18 cellular contexts compared by ENCODE assay signal in the genomic region with DNA sequence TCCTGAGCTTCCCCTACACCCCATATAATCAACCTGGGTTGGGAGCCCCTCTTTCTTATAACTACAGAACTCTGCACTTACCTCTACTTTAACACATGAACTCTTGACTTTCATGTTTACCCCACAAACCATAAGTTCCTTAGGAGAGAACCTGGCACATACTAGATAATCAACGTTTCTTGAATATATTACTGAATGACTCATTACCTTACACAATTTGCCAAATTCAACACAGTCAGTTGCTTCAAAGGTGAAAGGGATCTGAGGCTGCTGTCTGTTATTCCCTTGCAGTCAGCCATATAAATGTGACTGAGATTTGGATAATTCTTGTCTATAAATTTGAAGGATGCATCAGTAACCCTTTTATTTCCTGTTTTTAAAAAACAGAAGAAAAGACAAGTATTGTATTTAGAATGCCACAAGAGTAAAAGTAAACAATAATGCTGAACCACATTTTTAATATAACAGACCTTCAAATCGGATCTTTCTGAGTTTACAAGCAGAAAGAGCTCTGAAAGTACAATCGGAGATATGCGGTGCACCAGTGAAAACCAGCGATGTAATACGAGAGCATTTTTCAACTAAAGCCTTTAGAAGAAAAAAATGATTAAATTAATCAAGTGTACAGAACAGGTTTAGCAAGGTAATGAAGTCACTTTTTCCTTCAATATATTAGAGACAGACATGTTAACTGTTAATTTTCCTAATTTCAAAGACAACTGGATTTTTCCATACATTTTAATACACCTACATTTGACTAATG. TPM values are rescaled to one million over a fixed set of nuclear protein-coding genes. Genes with fewer than 3 reads are reported as not detected.
A peak's percentile ranks its signal among the peaks of the same experiment; 100 is the strongest.
DNase-seq lines count a peak whose midpoint lies in the region; ATAC-seq and TF ChIP-seq lines count a peak whose summit lies in the region.
"Had no signal": no experiment of that assay in that cellular context is flagged by ENCODE, and none has a peak within 500 bp of the region (broad histone marks: within the 10 kb centered on the region; RNA-seq: fewer than 3 reads in every experiment).

No MANE protein-coding gene starts in this region.

- H3K4me3 ChIP-seq in fibroblast of mammary gland (ENCODE audit: control insufficient read depth, low read depth, low read length) (no peak overlapping the region), smooth muscle cell (no peak overlapping the region)
- H3K4me3 ChIP-seq: SJSA1, testis had no signal

- TF ChIP-seq CTCF in RWPE1 (conservative IDR thresholded peaks at IDR 0.05; ENCODE audit: low read depth) (no peak), fibroblast of mammary gland (conservative IDR thresholded peaks at IDR 0.05; ENCODE audit: control insufficient read depth, insufficient read depth, low read depth, low read length) (no peak), smooth muscle cell (IDR thresholded peaks at IDR 0.05; ENCODE audit: borderline replicate concordance, insufficient read depth, poor library complexity, severe bottlenecking) (no peak), progenitor cell of endocrine pancreas (IDR thresholded peaks at IDR 0.05; ENCODE audit: unreplicated experiment) (no peak)

- no peaks in the 10 kb centered on the region for H3K9me3 ChIP-seq in smooth muscle cell (replicated peaks; ENCODE audit: low read depth)
- H3K9me3 ChIP-seq: Caco-2, SJSA1, testis had no signal

- no peaks in the 10 kb centered on the region for H3K36me3 Mint-ChIP-seq in progenitor cell of endocrine pancreas (ENCODE audit: insufficient read depth)

- no peaks in the 10 kb centered on the region for H3K27me3 Mint-ChIP-seq in progenitor cell of endocrine pancreas

- DNase-seq in DMS53 (lab: John Stamatoyannopoulos, UW) (peak; percentile 27), DMS53 treated with DMSO at 0.1 percent for 48 hours (lab: John Stamatoyannopoulos, UW; ENCODE audit: unreplicated experiment) (no peak), RWPE1 (ENCODE audit: low spot score) (peak; percentile 52), fibroblast of mammary gland (ENCODE audit: low read depth) (peak; percentile 84), smooth muscle cell (lab: John Stamatoyannopoulos, UW; ENCODE audit: unreplicated experiment) (no peak), progenitor cell of endocrine pancreas (ENCODE audit: low spot score, unreplicated experiment) (no peak), NCI-H524 (lab: John Stamatoyannopoulos, UW) (no peak)
- DNase-seq: 8988T; activated CD4-positive, CD25-positive, alpha-beta regulatory T cell; activated T-cell treated with anti-CD3 and anti-CD28 coated beads, Interleukin-2, amount 50 U/mL, for 1 hour; Caco-2; effector memory CD4-positive, alpha-beta T cell; KG1; NCI-H345; right cardiac atrium; testis had no signal

- no peaks in the 10 kb centered on the region for H3K9me3 Mint-ChIP-seq in progenitor cell of endocrine pancreas (ENCODE audit: low read depth)

- WGBS in smooth muscle cell (ENCODE audit: low lambda C conversion rate): 75% methylated on average over 6 of the region's 6 CpGs

- no peak overlapping the region for H2AFZ ChIP-seq in smooth muscle cell (ENCODE audit: low read depth)

- no peaks in the 10 kb centered on the region for H3K4me1 ChIP-seq in smooth muscle cell (ENCODE audit: low read depth)
- H3K4me1 ChIP-seq: testis had no signal

- ATAC-seq in GM19397 (IDR thresholded peaks at IDR 0.05; ENCODE audit: unreplicated experiment): no peak
- ATAC-seq: right cardiac atrium had no signal

- no peaks in the 10 kb centered on the region for H3K27me3 ChIP-seq in smooth muscle cell (ENCODE audit: low read depth)
- H3K27me3 ChIP-seq: SJSA1, testis had no signal

- no peaks in the 10 kb centered on the region for H4K20me1 ChIP-seq in smooth muscle cell (ENCODE audit: low read depth)

- CTCF ChIA-PET in RWPE1 (lab: Yijun Ruan, JAX): interaction anchor here (0.5 kb wide), 1 partner anchor 178 kb away, joined by 3 read pairs; no protein-coding TSS in a partner anchor

- H3K27ac ChIP-seq in RWPE1 (no peak overlapping the region), smooth muscle cell (ENCODE audit: low read depth) (peak overlapping the region; percentile 63)
- H3K27ac ChIP-seq: SJSA1, testis had no signal

- no peak overlapping the region for H3K4me2 ChIP-seq in smooth muscle cell

- no peak overlapping the region for H3K27ac Mint-ChIP-seq in progenitor cell of endocrine pancreas

- no peaks in the 10 kb centered on the region for H3F3A ChIP-seq in smooth muscle cell (ENCODE audit: low read depth)

- POLR2A ChIA-PET in RWPE1 (lab: Yijun Ruan, JAX; ENCODE audit: low non-redundant PET): no interaction called here

- H3K9ac ChIP-seq in smooth muscle cell (ENCODE audit: low read depth): no peak overlapping the region

- no peak overlapping the region for H3K4me3 Mint-ChIP-seq in progenitor cell of endocrine pancreas (ENCODE audit: low read depth)

- H3K4me1 Mint-ChIP-seq in progenitor cell of endocrine pancreas (ENCODE audit: low read depth): peaks cover 2% of the 10 kb centered on the region

- H3K79me2 ChIP-seq in smooth muscle cell (ENCODE audit: low read depth): no peaks in the 10 kb centered on the region

- H3K36me3 ChIP-seq in smooth muscle cell (ENCODE audit: low read depth): no peaks in the 10 kb centered on the region
- H3K36me3 ChIP-seq: SJSA1 had no signal

RNA-seq across cellular contexts. Expression of a gene that starts 29.5 kb away (rescaled TPM):
- total RNA-seq in smooth muscle cell (14.7 and 23.0 TPM in 2 replicates), progenitor cell of endocrine pancreas (1.3 and 2.3 TPM in 2 replicates)
- polyA plus RNA-seq in smooth muscle cell: 5.5 and 6.2 TPM in 2 replicates

Comparison
In these comparisons a context has a peak if more than half of its experiments do, and no peak if none do; other contexts are left out.
1. DNase-seq: peak in DMS53 (single experiment), RWPE1 (single experiment) and fibroblast of mammary gland (single experiment); none in DMS53 treated with DMSO at 0.1 percent for 48 hours (single experiment), smooth muscle cell (single experiment), progenitor cell of endocrine pancreas (single experiment) and NCI-H524 (0 of 2).